2 cellular contexts compared by ENCODE assay signal in genomic region chr6:56684342-56685101, GRCh38.
TF ChIP-seq lines count a peak whose summit lies in the region.

No MANE protein-coding gene starts in this region.

TF ChIP-seq in GM23338, 12 proteins besides CTCF, POLR2A, EP300 and RAD21:
- no peak for TF ChIP-seq ETS1 (IDR thresholded peaks at IDR 0.05)
- TF ChIP-seq JUNB (IDR thresholded peaks at IDR 0.05; ENCODE audit: unreplicated experiment) = no peak
- TF ChIP-seq CREB1 (CRISPR knock-in tag; IDR thresholded peaks at IDR 0.05; ENCODE audit: low read depth) = no peak
- no peak for TF ChIP-seq NANOG (IDR thresholded peaks at IDR 0.05; ENCODE audit: borderline replicate concordance)
- no peak for TF ChIP-seq ZNF114 (CRISPR knock-in tag; IDR thresholded peaks at IDR 0.05)
- TF ChIP-seq REST (IDR thresholded peaks at IDR 0.05; ENCODE audit: unreplicated experiment) = no peak
- no peak for TF ChIP-seq ZNF462 (CRISPR knock-in tag; IDR thresholded peaks at IDR 0.05)
- no peak for TF ChIP-seq ZNF331 (CRISPR knock-in tag; IDR thresholded peaks at IDR 0.05; ENCODE audit: low read depth)
- TF ChIP-seq EZH2phosphoT487 (IDR thresholded peaks at IDR 0.05; ENCODE audit: unreplicated experiment) = no peak
- no peak for TF ChIP-seq EZH2 (IDR thresholded peaks at IDR 0.05; ENCODE audit: low read depth, unreplicated experiment)
- TF ChIP-seq POLR2AphosphoS5 (IDR thresholded peaks at IDR 0.05; ENCODE audit: low read depth) = no peak
- TF ChIP-seq STAT1 (IDR thresholded peaks at IDR 0.05; ENCODE audit: unreplicated experiment) = no peak

TF ChIP-seq in WTC11, 78 proteins besides CTCF, POLR2A, EP300 and RAD21 (continued from another document):
- no peak for TF ChIP-seq HMGXB4 (CRISPR knock-in tag; IDR thresholded peaks at IDR 0.05)
- no peak for TF ChIP-seq ZBTB43 (CRISPR knock-in tag; IDR thresholded peaks at IDR 0.05)
- no peak for TF ChIP-seq OVOL2 (CRISPR knock-in tag; IDR thresholded peaks at IDR 0.05; ENCODE audit: borderline replicate concordance)
- no peak for TF ChIP-seq ZNF425 (CRISPR knock-in tag; conservative IDR thresholded peaks at IDR 0.05)
- no peak for TF ChIP-seq AR (CRISPR knock-in tag; IDR thresholded peaks at IDR 0.05)
- TF ChIP-seq GABPB1 (CRISPR knock-in tag; IDR thresholded peaks at IDR 0.05) = no peak
- TF ChIP-seq HMGA2 (CRISPR knock-in tag; IDR thresholded peaks at IDR 0.05) = no peak
- no peak for TF ChIP-seq ZNF317 (CRISPR knock-in tag; IDR thresholded peaks at IDR 0.05; ENCODE audit: borderline replicate concordance, low read depth)
- TF ChIP-seq NR1H2 (CRISPR knock-in tag; IDR thresholded peaks at IDR 0.05) = no peak
- TF ChIP-seq TEAD1 (CRISPR knock-in tag; IDR thresholded peaks at IDR 0.05) = no peak
- no peak for TF ChIP-seq ZNF232 (CRISPR knock-in tag; IDR thresholded peaks at IDR 0.05)
- no peak for TF ChIP-seq ZBTB21 (CRISPR knock-in tag; IDR thresholded peaks at IDR 0.05; ENCODE audit: borderline replicate concordance)
- TF ChIP-seq IRF1 (CRISPR knock-in tag; IDR thresholded peaks at IDR 0.05) = no peak
- no peak for TF ChIP-seq ZMAT4 (CRISPR knock-in tag; IDR thresholded peaks at IDR 0.05)
- TF ChIP-seq ZNF671 (CRISPR knock-in tag; IDR thresholded peaks at IDR 0.05) = no peak
- TF ChIP-seq E2F4 (CRISPR knock-in tag; IDR thresholded peaks at IDR 0.05; ENCODE audit: borderline replicate concordance, low read depth) = no peak
